In genomic region chr9:127979015-127979332, GRCh38 we compare ENCODE assay signal across 8 cellular contexts. TPM values are rescaled to one million over a fixed set of nuclear protein-coding genes. Genes with fewer than 3 reads are reported as not detected.
A peak's percentile ranks its signal among the peaks of the same experiment; 100 is the strongest.
DNase-seq lines count a peak whose midpoint lies in the region; ATAC-seq and TF ChIP-seq lines count a peak whose summit lies in the region.

No MANE protein-coding gene starts in this region.

- H3K27ac Mint-ChIP-seq in T-cell: peak overlapping the region; percentile 88 to 97

- H3K4me1 ChIP-seq in fibroblast of lung (ENCODE audit: control insufficient read depth, extremely low read depth, insufficient read depth, low read length): peaks cover 19% of the 10 kb centered on the region
- peaks cover 70% of the 10 kb centered on the region for H3K4me1 ChIP-seq in psoas muscle

- H3K27ac ChIP-seq in fibroblast of lung (ENCODE audit: insufficient read depth, low read length) (peak overlapping the region; percentile 36), psoas muscle (peak overlapping the region; percentile 10)

- peaks cover 46% of the 10 kb centered on the region for H3K36me3 Mint-ChIP-seq in T-cell

- H4K20me1 ChIP-seq in fibroblast of lung (ENCODE audit: control insufficient read depth, extremely low read depth, insufficient read depth, low read length): no peaks in the 10 kb centered on the region

- 49 to 74% (median 54%) methylated on average over 5 of the region's 5 CpGs for WGBS in psoas muscle, 3 donors

- POLR2A ChIA-PET in T-cell (lab: Charles Lee): interaction anchor here (1.0 to 1.2 kb wide), 2 partner anchors 43 to 50 kb away, joined by 3 read pairs; no protein-coding TSS in a partner anchor

- peak overlapping the region; percentile 67 for H3K9ac ChIP-seq in fibroblast of lung (ENCODE audit: insufficient read depth, low read length)

- no peaks in the 10 kb centered on the region for H3K9me3 Mint-ChIP-seq in T-cell

- intact Hi-C loops in psoas muscle (cut with DNase I): loop anchor here in 1 of 2 donors (5.0 kb wide), 1 partner anchor 58 kb away; no protein-coding TSS in a partner anchor

- no peak for TF ChIP-seq CTCF in GM06990 (IDR thresholded peaks at IDR 0.05; ENCODE audit: insufficient read depth, low read length, poor library complexity, severe bottlenecking)
- no peak for TF ChIP-seq CTCF in fibroblast of lung (conservative IDR thresholded peaks at IDR 0.05 in 1 of 2, IDR thresholded peaks at IDR 0.05 in 1 of 2; ENCODE audit: low read depth in 1 of 2, low read length in 2 of 2)
- TF ChIP-seq CTCF in psoas muscle (IDR thresholded peaks at IDR 0.05): no peak
- TF ChIP-seq CTCF in omental fat pad (IDR thresholded peaks at IDR 0.05): no peak

- no peaks in the 10 kb centered on the region for H3K9me3 ChIP-seq in fibroblast of lung (ENCODE audit: control insufficient read depth, insufficient read depth, low read depth, low read length)
- H3K9me3 ChIP-seq in psoas muscle: no peaks in the 10 kb centered on the region

- H2AFZ ChIP-seq in fibroblast of lung (ENCODE audit: low read length): no peak overlapping the region

- ATAC-seq in T-cell (replicated peaks in 1 of 4) (no peak), psoas muscle (no peak), HG02588 (IDR thresholded peaks at IDR 0.05; ENCODE audit: unreplicated experiment) (no peak), HG02610 (IDR thresholded peaks at IDR 0.05; ENCODE audit: unreplicated experiment) (no peak), GM19395 (IDR thresholded peaks at IDR 0.05; ENCODE audit: unreplicated experiment) (no peak), omental fat pad (ENCODE audit: low FRiP score) (no peak)

- CTCF ChIA-PET in T-cell (lab: Charles Lee): interaction anchor here in 1 of 2 donors (1.8 to 2.4 kb wide), 2 partner anchors 24 to 56 kb away, joined by 5 to 10 read pairs; no protein-coding TSS in a partner anchor

- H3K36me3 ChIP-seq in GM06990 (ENCODE audit: control insufficient read depth, insufficient read depth, low read length) (peaks cover 3% of the 10 kb centered on the region), fibroblast of lung (ENCODE audit: control insufficient read depth, insufficient read depth, low read length) (no peaks in the 10 kb centered on the region), psoas muscle (ENCODE audit: insufficient read depth in 1 of 2, low read depth in 1 of 2) (no peaks in the 10 kb centered on the region)

- peak overlapping the region; percentile 87 for H3K4me2 ChIP-seq in fibroblast of lung (ENCODE audit: extremely low read depth, insufficient read depth, low read length)

- DNase-seq in GM06990 (ENCODE audit: extremely low read depth, insufficient read length) (no peak), T-cell (no peak), fibroblast of lung (ENCODE audit: low read depth in 2 of 2) (no peak), psoas muscle (no peak), omental fat pad (ENCODE audit: low spot score) (no peak)

- H3K79me2 ChIP-seq in fibroblast of lung (ENCODE audit: control insufficient read depth, insufficient read depth, low read length): peaks cover 51% of the 10 kb centered on the region

- H3K4me3 ChIP-seq in GM06990 (replicated peaks; ENCODE audit: low read depth, low read length) (peak overlapping the region; percentile 83), fibroblast of lung (replicated peaks in 1 of 4; ENCODE audit: control extremely low read depth in 1 of 4, insufficient read depth in 1 of 4, low read depth in 3 of 4, low read length in 4 of 4) (peak overlapping the region; percentile 50 to 91 (median 75)), psoas muscle (peak overlapping the region; percentile 85)

- H3K4me1 Mint-ChIP-seq in T-cell: peaks cover 50 to 61% (median 58%) of the 10 kb centered on the region in 3 donors

- peak overlapping the region; percentile 91 to 97 (median 96) for H3K4me3 Mint-ChIP-seq in T-cell

- H3K27me3 ChIP-seq in GM06990 (replicated peaks; ENCODE audit: control insufficient read depth, insufficient read depth, low read length) (no peaks in the 10 kb centered on the region), fibroblast of lung (ENCODE audit: control insufficient read depth, insufficient read depth, low read length) (no peaks in the 10 kb centered on the region), psoas muscle (ENCODE audit: insufficient read depth in 3 of 3, low read length in 2 of 3) (no peaks in the 10 kb centered on the region)

- no peaks in the 10 kb centered on the region for H3K27me3 Mint-ChIP-seq in T-cell

RNA-seq across cellular contexts. Expression of gene EEIG1, which starts 1.8 kb away (rescaled TPM):
- total RNA-seq in T-cell (100 to 1,000 TPM; 351 to 746 (median 698) TPM), fibroblast of lung (7.2 and 13.2 TPM in 2 replicates), psoas muscle (10 to 100 TPM in 1 of 4 donors, 1 to 10 TPM in 3; 3.6 to 11.4 (median 8.3) TPM), omental fat pad (1 to 10 TPM; 4.8 to 9.0 (median 7.1) TPM)
- polyA plus RNA-seq in fibroblast of lung (12.8 and 21.4 TPM in 2 replicates), psoas muscle (1 to 10 TPM; 3.6 to 6.1 (median 5.1) TPM)
- polyA plus RNA-seq in fibroblast of lung (2012): 18.2 and 20.9 TPM in 2 replicates
- 14.9 and 16.2 TPM in 2 replicates for polyA minus RNA-seq in fibroblast of lung (ENCODE audit: low replicate concordance)

RNA-seq across cellular contexts. Expression of gene DPM2, which starts 41.3 kb away (rescaled TPM):
- total RNA-seq in T-cell (10 to 100 TPM; 32.3 to 66.5 (median 60.5) TPM), fibroblast of lung (8.5 and 11.7 TPM in 2 replicates), psoas muscle (10 to 100 TPM in 3 of 4 donors, 1 to 10 TPM in 1; 9.7 to 17.4 (median 12.2) TPM), omental fat pad (10 to 100 TPM in 3 of 4 donors, 1 to 10 TPM in 1; 8.8 to 18.0 (median 13.5) TPM)
- polyA plus RNA-seq in fibroblast of lung (24.1 and 36.2 TPM in 2 replicates), psoas muscle (10 to 100 TPM; 16.6 to 39.6 (median 37.1) TPM)
- polyA plus RNA-seq in fibroblast of lung (2012): 33.2 and 44.8 TPM in 2 replicates
- polyA minus RNA-seq in fibroblast of lung (ENCODE audit: low replicate concordance): 67.0 and 102 TPM in 2 replicates

RNA-seq across cellular contexts. Expression of gene PIP5KL1, which starts 48.4 kb away (rescaled TPM):
- total RNA-seq in T-cell (1 to 10 TPM in 4 of 5 donors, under 1 TPM in 1; 0.99 to 5.6 (median 2.6) TPM), fibroblast of lung (0.77 and 2.5 TPM in 2 replicates), psoas muscle (under 1 TPM in 2 of 4 donors, not detected in 2; 0.40 to 0.44 TPM), omental fat pad (1 to 10 TPM in 3 of 4 donors, under 1 TPM in 1; 0.82 to 3.0 (median 1.3) TPM)
- polyA plus RNA-seq in fibroblast of lung (0.84 and 1.9 TPM in 2 replicates), psoas muscle (under 1 TPM in 2 of 3 donors, not detected in 1; 0.05 to 0.12 TPM)
- 2.0 and 3.6 TPM in 2 replicates for polyA plus RNA-seq in fibroblast of lung (2012)
- 2.9 TPM in 1 of 2 replicates, not detected in the other for polyA minus RNA-seq in fibroblast of lung (ENCODE audit: low replicate concordance)

Comparison
In these comparisons a context has a peak if more than half of its experiments do, and no peak if none do; other contexts are left out.
1. RNA of gene EEIG1, which starts 1.8 kb away (total RNA-seq): 351 to 746 TPM in T-cell; 7.2 to 13.2 TPM in fibroblast of lung, 3.6 to 11.4 TPM in psoas muscle and 4.8 to 9.0 TPM in omental fat pad; every median in the first group is over 10 times any median in the second.
2. Peak in every context shown above with its lines, with median percentiles within 50 percentile points of each other: H3K4me3 ChIP-seq.